ENCODE assay signal across 15 cellular contexts in genomic region chr4:11042760-11043159, GRCh38.
"Had no signal": no experiment of that assay in that cellular context is flagged by ENCODE, and none has a peak within 500 bp of the region (broad histone marks: within the 10 kb centered on the region; RNA-seq: fewer than 3 reads in every experiment).

No MANE protein-coding gene starts in this region.

- H3K27ac ChIP-seq: adrenal gland, colonic mucosa, neural progenitor cell, pancreas, thyroid gland, vagina had no signal

- H3K27me3 ChIP-seq: adrenal gland, colonic mucosa, neural progenitor cell, pancreas, thyroid gland, vagina had no signal

- ATAC-seq: pancreas had no signal

- H3K9me3 ChIP-seq: adrenal gland, colonic mucosa, pancreas, thyroid gland, vagina had no signal

- H3K4me3 ChIP-seq: adrenal gland, colonic mucosa, neural progenitor cell, pancreas, thyroid gland, vagina had no signal

- DNase-seq: activated B cell treated with CpG ODN at 0.5 μM for 24 hours; activated CD4-positive, alpha-beta T cell treated with anti-CD3 and anti-CD28 coated beads, Interleukin-2, amount 10 ng/mL, durations not matched to agents 24 days and 14 days; activated CD8-positive, alpha-beta memory T cell treated with anti-CD3 and anti-CD28 coated beads for 24 hours; activated naive CD4-positive, alpha-beta T cell treated with anti-CD3 and anti-CD28 coated beads, Interleukin-2, amount 50 U/mL, for 16 hours; adrenal gland; colonic mucosa; effector CD4-positive, alpha-beta T cell; pancreas; stimulated activated CD4-positive, alpha-beta T cell treated with anti-CD3 and anti-CD28 coated beads, Interleukin-4, amount 100 ng/mL, for 4 hours; thyroid gland had no signal

- H3K36me3 ChIP-seq: adrenal gland, colonic mucosa, neural progenitor cell, pancreas, thyroid gland, vagina had no signal

- FAIRE-seq: frontal cortex, keratinocyte, pancreas, TTC549 had no signal

- H3K4me1 ChIP-seq: adrenal gland, colonic mucosa, pancreas, thyroid gland, vagina had no signal
